Comparison of ENCODE assay signal across 8 cellular contexts in genomic region chr1:207797229-207797973, GRCh38. TPM values are rescaled to one million over a fixed set of nuclear protein-coding genes. Genes with fewer than 3 reads are reported as not detected.
DNase-seq lines count a peak whose midpoint lies in the region; ATAC-seq and TF ChIP-seq lines count a peak whose summit lies in the region.

No MANE protein-coding gene starts in this region.

- WGBS in ovary, 3 donors: 46 to 56% (median 51%) methylated on average over 7 of the region's 7 CpGs
- WGBS in transverse colon (ENCODE audit: low coverage in 1 of 2), 2 donors: 37 to 53% methylated on average over 5 to 7 of the region's 7 CpGs

- H3K9me3 ChIP-seq in SJSA1 (replicated peaks): no peaks in the 10 kb centered on the region
- no peaks in the 10 kb centered on the region for H3K9me3 ChIP-seq in ovary
- no peaks in the 10 kb centered on the region for H3K9me3 ChIP-seq in transverse colon

- intact Hi-C loops in ovary (cut with DNase I): loop anchor here in 1 of 4 donors (10.0 kb wide), 1 partner anchor 153 kb away; the partner anchor contains the start of gene CR1L
- intact Hi-C loops in transverse colon (cut with DNase I; ENCODE audit: low total_unique reads): no loop called here

- H3K4me1 ChIP-seq in SJSA1 (replicated peaks) (no peaks in the 10 kb centered on the region; the same call in 1 of the 2 replicates), ovary (ENCODE audit: insufficient read depth) (no peaks in the 10 kb centered on the region), transverse colon (peaks cover 0 to 25% (median 7%) of the 10 kb centered on the region in 4 donors)

- H3K36me3 ChIP-seq in SJSA1 (peaks cover 7% of the 10 kb centered on the region; the same call in 1 of the 2 replicates), ovary (no peaks in the 10 kb centered on the region), transverse colon (peaks cover 0 to 21% (median 7%) of the 10 kb centered on the region in 4 donors)

- H3K27ac ChIP-seq in SJSA1 (no peak overlapping the region), ovary (no peak overlapping the region), transverse colon (peak overlapping the region in 2 of 4 donors; percentile 24 to 34)

- H3K4me3 ChIP-seq in SJSA1 (no peak overlapping the region), ovary (no peak overlapping the region), transverse colon (no peak overlapping the region)

- TF ChIP-seq POLR2A in ovary (IDR thresholded peaks at IDR 0.05) (no peak), transverse colon (IDR thresholded peaks at IDR 0.05) (no peak)

- H3K27me3 ChIP-seq in SJSA1 (replicated peaks) (no peaks in the 10 kb centered on the region), ovary (no peaks in the 10 kb centered on the region), transverse colon (no peaks in the 10 kb centered on the region)

- no peak for TF ChIP-seq EP300 in ovary (IDR thresholded peaks at IDR 0.05)
- no peak for TF ChIP-seq EP300 in transverse colon (IDR thresholded peaks at IDR 0.05; ENCODE audit: low read depth)

- peak; percentile 93 for TF ChIP-seq CTCF in LNCAP (IDR thresholded peaks at IDR 0.05)
- TF ChIP-seq CTCF in ovary (IDR thresholded peaks at IDR 0.05): peak; percentile 56 to 69 (median 64)
- peak; percentile 77 to 82 (median 80) for TF ChIP-seq CTCF in transverse colon (IDR thresholded peaks at IDR 0.05)

- in situ Hi-C loops in transverse colon (cut with MboI; ENCODE audit: low pct_ligation_motif_present in 1 of 4, low pct_unique_long_range_greater_than_20kb in 1 of 4, low sequenced_read_pairs in 3 of 4): loop anchor here in 1 of 4 donors (10.0 kb wide), 1 partner anchor 93 kb away; no protein-coding TSS in a partner anchor

- peak; percentile 39 for DNase-seq in DMS 273 treated with DMSO at 0.1 percent for 48 hours (lab: John Stamatoyannopoulos, UW)
- DNase-seq in SJSA1 (ENCODE audit: low read depth in 1 of 2, low spot score in 2 of 2): peak; percentile 65 to 82
- DNase-seq in activated gamma-delta T cell treated with anti-CD3 and anti-CD28 coated beads, Interleukin-2, amount 50 U/mL, for 16 hours (ENCODE audit: low read depth): peak; percentile 57
- peak; percentile 54 for DNase-seq in germinal center (ENCODE audit: low spot score)
- DNase-seq in ovary: peak; percentile 72 to 91 (median 85)
- DNase-seq in transverse colon: peak; percentile 90

- ATAC-seq in GM21723 (IDR thresholded peaks at IDR 0.05; ENCODE audit: unreplicated experiment): peak; percentile 75

RNA-seq across cellular contexts. Expression of gene CD46, which starts 45.5 kb away (rescaled TPM):
- total RNA-seq in SJSA1 (2014; rRNA removed; shearing (Covaris generic)): 42.5 and 62.1 TPM in 2 replicates
- total RNA-seq in ovary (100 to 1,000 TPM in 6 of 7 donors, 10 to 100 TPM in 1; 95.0 to 165 (median 121) TPM), transverse colon (100 to 1,000 TPM in 3 of 4 donors, 10 to 100 TPM in 1; 65.5 to 209 (median 180) TPM)
- polyA plus RNA-seq in ovary: 100 to 1,000 TPM in 1 of 2 donors, 10 to 100 TPM in 1; 78.8 to 142 TPM

Comparison
In these comparisons a context has a peak if more than half of its experiments do, and no peak if none do; other contexts are left out.
1. DNase-seq: peak in every context shown above with its lines; median percentile 90 in transverse colon; 85 in ovary; 74 in SJSA1; 57 in activated gamma-delta T cell treated with anti-CD3 and anti-CD28 coated beads, Interleukin-2, amount 50 U/mL, for 16 hours; 54 in germinal center; 39 in DMS 273 treated with DMSO at 0.1 percent for 48 hours.